Comparison of ENCODE assay signal across 7 cellular contexts in genomic region chr14:21093769-21094681, GRCh38. TPM values are rescaled to one million over a fixed set of nuclear protein-coding genes. Genes with fewer than 3 reads are reported as not detected.
DNase-seq lines count a peak whose midpoint lies in the region; ATAC-seq and TF ChIP-seq lines count a peak whose summit lies in the region.
"Had no signal": no experiment of that assay in that cellular context is flagged by ENCODE, and none has a peak within 500 bp of the region (broad histone marks: within the 10 kb centered on the region; RNA-seq: fewer than 3 reads in every experiment).

No MANE protein-coding gene starts in this region.

- TF ChIP-seq CTCF in omental fat pad (IDR thresholded peaks at IDR 0.05), result no peak

- ATAC-seq in HG02759 (IDR thresholded peaks at IDR 0.05; ENCODE audit: unreplicated experiment) (no peak), omental fat pad (ENCODE audit: low FRiP score) (no peak)

- DNase-seq in COLO668 (lab: John Stamatoyannopoulos, UW; ENCODE audit: unreplicated experiment) (peak; percentile 48), NCI-H345 (lab: John Stamatoyannopoulos, UW) (peak; percentile 85), glomerular visceral epithelial cell (ENCODE audit: extremely low spot score) (peak; percentile 81), omental fat pad (ENCODE audit: low spot score) (no peak)
- DNase-seq in stimulated activated CD4-positive, alpha-beta T cell treated with anti-CD3 and anti-CD28 coated beads, Interleukin-4, amount 100 ng/mL, for 24 hours, result no peak
- DNase-seq: activated CD4-positive, alpha-beta T cell treated with anti-CD3 and anti-CD28 coated beads, Interleukin-2, amount 50 U/mL, for 4 hours had no signal

RNA-seq across cellular contexts. Expression of gene ZNF219, which starts 4.4 kb away (rescaled TPM):
- total RNA-seq in omental fat pad, result 10 to 100 TPM; 19.2 to 56.3 (median 38.1) TPM

RNA-seq across cellular contexts. Expression of gene TMEM253, which starts 6.8 kb away (rescaled TPM):
- total RNA-seq in omental fat pad, result 1 to 10 TPM in 1 of 4 donors, under 1 TPM in 1, not detected in 2; 0.75 to 2.4 TPM

RNA-seq across cellular contexts. Expression of gene ARHGEF40, which starts 23.9 kb away (rescaled TPM):
- total RNA-seq in omental fat pad, result 10 to 100 TPM; 30.0 to 91.3 (median 40.6) TPM

RNA-seq across cellular contexts. Expression of gene RNASE8, which starts 36.4 kb away (rescaled TPM):
- total RNA-seq in omental fat pad, result not detected

RNA-seq across cellular contexts. Expression of gene RNASE7, which starts 51.9 kb away (rescaled TPM):
- total RNA-seq in omental fat pad, result not detected

Comparison
In these comparisons a context has a peak if more than half of its experiments do, and no peak if none do; other contexts are left out.
1. DNase-seq: peak in COLO668 (single experiment), NCI-H345 (single experiment) and glomerular visceral epithelial cell (single experiment); none in stimulated activated CD4-positive, alpha-beta T cell treated with anti-CD3 and anti-CD28 coated beads, Interleukin-4, amount 100 ng/mL, for 24 hours (single experiment) and omental fat pad (single experiment).